In the genomic region with DNA sequence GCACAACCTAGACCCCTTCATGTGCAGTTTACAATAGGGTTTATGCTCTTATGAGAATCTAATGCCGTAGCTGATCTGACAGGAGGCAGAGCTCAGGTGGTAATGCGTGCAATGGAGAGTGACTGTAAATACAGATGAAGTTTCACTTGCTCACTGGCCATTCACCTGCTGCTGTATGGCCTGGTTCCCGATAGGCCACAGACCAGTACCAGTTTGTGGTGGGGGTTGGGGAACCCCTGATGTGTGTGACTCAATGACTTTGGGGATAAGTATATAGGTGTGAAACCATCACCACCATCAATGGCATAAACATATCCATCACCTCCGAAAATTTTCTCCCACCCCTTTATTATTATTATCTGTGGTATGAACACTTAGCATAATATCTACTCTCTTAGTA, we compare ENCODE assay signal across 19 cellular contexts. TPM values are rescaled to one million over a fixed set of nuclear protein-coding genes. Genes with fewer than 3 reads are reported as not detected.
DNase-seq lines count a peak whose midpoint lies in the region; ATAC-seq, FAIRE-seq and TF ChIP-seq lines count a peak whose summit lies in the region.
"Had no signal": no experiment of that assay in that cellular context is flagged by ENCODE, and none has a peak within 500 bp of the region (broad histone marks: within the 10 kb centered on the region; RNA-seq: fewer than 3 reads in every experiment).

No MANE protein-coding gene starts in this region.

- H3K4me2 ChIP-seq in GM12878 (ENCODE audit: control insufficient read depth, insufficient read depth): no peak overlapping the region

- H3K36me3 ChIP-seq in GM12878 (ENCODE audit: control insufficient read depth in 2 of 2, insufficient read depth in 2 of 2, low read length in 1 of 2): no peaks in the 10 kb centered on the region

- in situ Hi-C loops in GM12878 (cut with MboI): no loop called here

- no peak overlapping the region for H2AFZ ChIP-seq in GM12878 (ENCODE audit: control insufficient read depth, low read depth, low read length)
- H2AFZ ChIP-seq: GM23248 had no signal

- CTCF ChIA-PET in GM12878 (lab: Yijun Ruan, JAX): no interaction called here

- H3K27ac ChIP-seq in GM12878 (ENCODE audit: control insufficient read depth, insufficient read depth): no peak overlapping the region
- H3K27ac ChIP-seq: GM23248 had no signal

- H3K9me3 Mint-ChIP-seq in stimulated activated naive CD8-positive, alpha-beta T cell treated with anti-CD3 and anti-CD28 coated beads, Interleukin-15, amount 100 ng/mL, for 72 hours: peaks cover 0 to 7% of the 10 kb centered on the region in 2 donors

- no TSS peak for BruUV-seq in GM12878 (replicated peaks; lab: Mats Ljungman, UMichigan)

- SMC1A ChIA-PET in GM12878 (lab: Charles Lee; ENCODE audit: uncharacterized antibody, unreplicated experiment): no interaction called here

- no peaks in the 10 kb centered on the region for H4K20me1 ChIP-seq in GM12878 (ENCODE audit: control insufficient read depth, insufficient read depth)

- H3K9me3 ChIP-seq in GM12878 (replicated peaks; ENCODE audit: control insufficient read depth, insufficient read depth, low read length): no peaks in the 10 kb centered on the region
- H3K9me3 ChIP-seq: Caco-2 had no signal

- no peak overlapping the region for H3K4me3 Mint-ChIP-seq in stimulated activated naive CD8-positive, alpha-beta T cell treated with anti-CD3 and anti-CD28 coated beads, Interleukin-15, amount 100 ng/mL, for 72 hours
- H3K4me3 Mint-ChIP-seq: CD4-positive, alpha-beta memory T cell had no signal

- peaks cover 0 to 8% of the 10 kb centered on the region in 2 experiments; a peak in 2 of 4 replicates for H3K27me3 ChIP-seq in GM12878 (replicated peaks in 1 of 2; ENCODE audit: control insufficient read depth in 2 of 2, insufficient read depth in 2 of 2, low read length in 1 of 2)

- no peak for FAIRE-seq in GM12878 (lab: Jason Lieb, UNC)
- FAIRE-seq: GM18507, H1 had no signal

- WGBS in GM12878 (ENCODE audit: insufficient coverage, insufficient replicate concordance, low lambda C conversion rate, missing lambda C conversion rate): 39% methylated on average over 4 of the region's 4 CpGs

- RAD21 ChIA-PET in GM12878 (lab: Charles Lee; ENCODE audit: unreplicated experiment): no interaction called here

- no peak for TF ChIP-seq RAD21 in GM12878 (IDR thresholded peaks at IDR 0.05; ENCODE audit: insufficient read depth, low read depth, low read length)

- DNase-seq in stimulated activated naive CD8-positive, alpha-beta T cell treated with anti-CD3 and anti-CD28 coated beads, Interleukin-15, amount 100 ng/mL, for 72 hours: no peak
- no peak for DNase-seq in stimulated activated naive CD8-positive, alpha-beta T cell treated with anti-CD3 and anti-CD28 coated beads, Interleukin-15, Interleukin-2, amounts not matched to agents 100 U/mL and 50 U/mL, for 24 hours
- no peak for DNase-seq in GM12878 (ENCODE audit: low read depth, low spot score)
- DNase-seq in SHP77 (lab: John Stamatoyannopoulos, UW): no peak
- DNase-seq: C1 segment of cervical spinal cord; Caco-2; CD4-positive, alpha-beta memory T cell; DMS153; DMS79 treated with DMSO at 0.1 percent for 48 hours; GF-D8; GM23248; H7; HCEC 1CT had no signal

- no peaks in the 10 kb centered on the region for H3K79me2 ChIP-seq in GM12878 (ENCODE audit: control insufficient read depth, insufficient read depth, low read length)

- ATAC-seq in stimulated activated naive CD8-positive, alpha-beta T cell treated with anti-CD3 and anti-CD28 coated beads, Interleukin-15, amount 100 ng/mL, for 72 hours: peak; percentile 52
- ATAC-seq in stimulated activated naive CD8-positive, alpha-beta T cell treated with anti-CD3 and anti-CD28 coated beads, Interleukin-15, Interleukin-2, amounts not matched to agents 100 U/mL and 50 U/mL, for 24 hours: no peak
- peak; percentile 62 for ATAC-seq in GM18868 (IDR thresholded peaks at IDR 0.05; ENCODE audit: unreplicated experiment)
- ATAC-seq in GM12878: peak; percentile 58
- no peak for ATAC-seq in GM18498 (IDR thresholded peaks at IDR 0.05; ENCODE audit: unreplicated experiment)

- TF ChIP-seq EP300 in GM12878 (IDR thresholded peaks at IDR 0.05; ENCODE audit: borderline replicate concordance in 1 of 2, control insufficient read depth in 1 of 2, low read depth in 2 of 2, low read length in 2 of 2): no peak

- H3K9ac ChIP-seq in GM12878 (ENCODE audit: control insufficient read depth, insufficient read depth, low read length): no peak overlapping the region
- H3K9ac ChIP-seq: GM23248 had no signal

- intact Hi-C loops in GM12878 (cut with micrococcal nuclease; ENCODE audit: unreplicated experiment): no loop called here

- peaks cover 50% of the 10 kb centered on the region for H3K27me3 Mint-ChIP-seq in stimulated activated naive CD8-positive, alpha-beta T cell treated with anti-CD3 and anti-CD28 coated beads, Interleukin-15, amount 100 ng/mL, for 72 hours

- POLR2A ChIA-PET in GM12878 (lab: Charles Lee): no interaction called here

- no peaks in the 10 kb centered on the region for H3K4me1 ChIP-seq in GM12878 (ENCODE audit: control insufficient read depth, insufficient read depth, low read length)
- H3K4me1 ChIP-seq: Caco-2 had no signal

- H3K4me1 Mint-ChIP-seq in stimulated activated naive CD8-positive, alpha-beta T cell treated with anti-CD3 and anti-CD28 coated beads, Interleukin-15, amount 100 ng/mL, for 72 hours: peaks cover 5% of the 10 kb centered on the region

- no peak overlapping the region for H3K27ac Mint-ChIP-seq in stimulated activated naive CD8-positive, alpha-beta T cell treated with anti-CD3 and anti-CD28 coated beads, Interleukin-15, amount 100 ng/mL, for 72 hours
- H3K27ac Mint-ChIP-seq: CD4-positive, alpha-beta memory T cell had no signal

- TF ChIP-seq CTCF in GM12878 (IDR thresholded peaks at IDR 0.05 in 2 of 3, conservative IDR thresholded peaks at IDR 0.05 in 1 of 3; ENCODE audit: control insufficient read depth in 2 of 3, extremely low read depth in 1 of 3, insufficient read depth in 1 of 3, low read depth in 3 of 3, low read length in 3 of 3): no peak

- no peak overlapping the region for H3K4me3 ChIP-seq in GM12878
- H3K4me3 ChIP-seq: GM23248 had no signal

- TF ChIP-seq POLR2A in GM12878 (IDR thresholded peaks at IDR 0.05; ENCODE audit: low read depth, low read length): no peak

TF ChIP-seq in GM12878, 131 proteins besides CTCF, POLR2A, EP300 and RAD21 (continues in another document):
- TF ChIP-seq NRF1 (conservative IDR thresholded peaks at IDR 0.05; ENCODE audit: low read depth, low read length) (no peak), MTA2 (IDR thresholded peaks at IDR 0.05; ENCODE audit: low read depth) (no peak), KDM1A (IDR thresholded peaks at IDR 0.05; ENCODE audit: borderline replicate concordance) (no peak), PRDM15 (CRISPR knock-in tag; IDR thresholded peaks at IDR 0.05) (no peak), MEF2B (IDR thresholded peaks at IDR 0.05; ENCODE audit: partially characterized antibody, poor library complexity, severe bottlenecking) (no peak), ZNF274 (IDR thresholded peaks at IDR 0.05; ENCODE audit: insufficient read depth, insufficient read length) (no peak), MEF2A (IDR thresholded peaks at IDR 0.05; ENCODE audit: insufficient read depth, low read depth, low read length) (no peak), ATF7 (IDR thresholded peaks at IDR 0.05; ENCODE audit: low read depth) (no peak), MYC (IDR thresholded peaks at IDR 0.05; ENCODE audit: insufficient read depth, insufficient read length, insufficient replicate concordance, low read length, severe bottlenecking) (no peak), HDAC6 (IDR thresholded peaks at IDR 0.05; ENCODE audit: unreplicated experiment) (no peak)

RNA-seq across cellular contexts. Expression of gene TLR4, which starts 42.1 kb away (rescaled TPM):
- total RNA-seq in GM12878 (2013; cell fraction: nucleolus; rRNA removed): 0.19 and 0.24 TPM in 2 replicates
- total RNA-seq in GM12878 (2014; rRNA removed) (0.17 and 0.49 TPM in 2 replicates), GM12878 (2014; rRNA removed; fragmentation: Illumina TruSeq; extraction: Trizol) (0.36 and 0.41 TPM in 2 replicates), GM12878 (2021) (0.13 and 0.23 TPM in 2 replicates)
- not detected for polyA plus RNA-seq in GM12878 (2011; ENCODE audit: low read depth)
- polyA plus RNA-seq in GM12878 (2011; rRNA removed) (0.50 and 0.59 TPM in 2 replicates), GM12878 (2014; fragmentation: Illumina TruSeq; extraction: Trizol) (0.29 and 0.32 TPM in 2 replicates), GM12878 (2014; fragmentation: Nextera tagmentation; extraction: Ambion mirVana) (under 1 TPM; 0.03 to 0.07 TPM), GM12878 (2014; rRNA removed) (0.15 and 0.20 TPM in 2 replicates), GM12878 (2016; fragmentation: Nextera tagmentation; extraction: Ambion mirVana) (under 1 TPM; 0.09 to 0.14 TPM)
- 0.21 and 0.33 TPM in 2 replicates for polyA plus RNA-seq in GM12878 (2011; cell fraction: cytosol; rRNA removed)
- polyA plus RNA-seq in GM12878 (2011; cell fraction: nucleus; rRNA removed): 0.22 and 0.50 TPM in 2 replicates
- polyA plus RNA-seq in GM12878 (2012): 0.03 TPM in 1 of 2 replicates, not detected in the other
- polyA minus RNA-seq in GM12878 (2011; rRNA and poly(A)+ RNA removed): 1.1 and 1.8 TPM in 2 replicates
- polyA minus RNA-seq in GM12878 (2011; cell fraction: cytosol; rRNA and poly(A)+ RNA removed): 0.27 and 1.1 TPM in 2 replicates
- polyA minus RNA-seq in GM12878 (2011; cell fraction: nucleus; rRNA and poly(A)+ RNA removed): 0.73 and 2.2 TPM in 2 replicates
- total RNA-seq: A673, Caco-2, G401, H7 had no signal

Comparison
In these comparisons a context has a peak if more than half of its experiments do, and no peak if none do; other contexts are left out.
1. ATAC-seq: peak in stimulated activated naive CD8-positive, alpha-beta T cell treated with anti-CD3 and anti-CD28 coated beads, Interleukin-15, amount 100 ng/mL, for 72 hours (single experiment), GM18868 (single experiment) and GM12878 (single experiment); none in stimulated activated naive CD8-positive, alpha-beta T cell treated with anti-CD3 and anti-CD28 coated beads, Interleukin-15, Interleukin-2, amounts not matched to agents 100 U/mL and 50 U/mL, for 24 hours (single experiment) and GM18498 (single experiment).